32 cellular contexts compared by ENCODE assay signal in the genomic region with DNA sequence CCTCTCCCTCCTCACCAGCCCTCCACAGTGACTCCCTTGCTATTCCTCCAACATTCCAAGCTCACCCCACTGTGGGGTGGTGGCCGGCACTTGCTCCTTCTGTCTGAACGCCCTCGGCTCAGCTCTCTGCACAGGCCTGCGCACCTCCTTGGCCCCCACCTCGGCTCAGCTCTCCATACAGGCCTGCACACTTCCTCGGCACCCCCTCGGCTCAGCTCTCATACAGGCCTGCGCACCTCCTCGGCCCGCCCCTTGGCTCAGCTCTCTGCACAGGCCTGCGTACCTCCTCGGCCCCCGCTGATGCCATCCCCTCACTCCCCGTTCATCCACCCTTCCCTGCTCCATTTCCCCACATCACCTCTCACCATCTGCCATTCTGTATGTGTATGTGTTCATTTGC.
"Had no signal": no experiment of that assay in that cellular context is flagged by ENCODE, and none has a peak within 500 bp of the region (broad histone marks: within the 10 kb centered on the region; RNA-seq: fewer than 3 reads in every experiment).

No MANE protein-coding gene starts in this region.

- ATAC-seq: activated CD4-positive, alpha-beta T cell treated with anti-CD3 and anti-CD28 coated beads for 36 hours; activated CD8-positive, alpha-beta memory T cell treated with anti-CD3 and anti-CD28 coated beads, Interleukin-2, amount 10 ng/mL, durations not matched to agents 7 days and 5 days; activated CD8-positive, alpha-beta T cell treated with anti-CD3 and anti-CD28 coated beads, Interleukin-2, amount 10 ng/mL, durations not matched to agents 7 days and 5 days; body of pancreas; effector memory CD8-positive, alpha-beta T cell; gastroesophageal sphincter; T-helper 17 cell had no signal

- H3K9me3 ChIP-seq: body of pancreas, esophagus squamous epithelium, gastroesophageal sphincter had no signal

- DNase-seq: activated CD4-positive, alpha-beta memory T cell treated with anti-CD3 and anti-CD28 coated beads for 36 hours; activated CD4-positive, alpha-beta T cell treated with anti-CD3 and anti-CD28 coated beads for 36 hours; activated CD4-positive, alpha-beta T cell treated with anti-CD3 and anti-CD28 coated beads, Interleukin-2, amount 10 ng/mL, durations not matched to agents 24 days and 14 days; activated CD4-positive, CD25-positive, alpha-beta regulatory T cell; activated CD4-positive, CD25-positive, alpha-beta regulatory T cell treated with anti-CD3 and anti-CD28 coated beads, Interleukin-2, amount 50 U/mL, for 72 hours; activated CD8-positive, alpha-beta memory T cell treated with anti-CD3 and anti-CD28 coated beads, Interleukin-2, amount 10 ng/mL, durations not matched to agents 7 days and 5 days; activated CD8-positive, alpha-beta memory T cell treated with anti-CD3 and anti-CD28 coated beads, Interleukin-2, amount 50 U/mL, for 4 hours; activated CD8-positive, alpha-beta T cell treated with anti-CD3 and anti-CD28 coated beads, Interleukin-2, amount 10 ng/mL, durations not matched to agents 7 days and 5 days; activated effector memory CD4-positive, alpha-beta T cell treated with anti-CD3 and anti-CD28 coated beads, Interleukin-2, amount 50 U/mL, for 16 hours; activated naive CD4-positive, alpha-beta T cell treated with anti-CD3 and anti-CD28 coated beads for 36 hours; activated T-cell treated with anti-CD3 and anti-CD28 coated beads, Interleukin-2, amount 50 U/mL, for 1 hour; activated T-cell treated with anti-CD3 and anti-CD28 coated beads, Interleukin-2, amount 50 U/mL, for 48 hours; amniotic stem cell; anterior cingulate cortex; body of pancreas; caudate nucleus; cortex of kidney; dermis blood vessel endothelial cell; effector CD4-positive, alpha-beta T cell; effector memory CD8-positive, alpha-beta T cell; erythroblast; esophagus squamous epithelium; foreskin melanocyte; T-helper 1 cell; T-helper 17 cell; T1000; WERI-Rb-1 had no signal

- H3K27ac Mint-ChIP-seq: activated CD4-positive, alpha-beta memory T cell treated with anti-CD3 and anti-CD28 coated beads for 36 hours; activated CD4-positive, alpha-beta T cell treated with anti-CD3 and anti-CD28 coated beads for 36 hours; activated CD4-positive, alpha-beta T cell treated with anti-CD3 and anti-CD28 coated beads, Interleukin-2, amount 10 ng/mL, durations not matched to agents 24 days and 14 days; activated CD8-positive, alpha-beta memory T cell treated with anti-CD3 and anti-CD28 coated beads, Interleukin-2, amount 10 ng/mL, durations not matched to agents 7 days and 5 days; activated CD8-positive, alpha-beta T cell treated with anti-CD3 and anti-CD28 coated beads, Interleukin-2, amount 10 ng/mL, durations not matched to agents 7 days and 5 days; activated naive CD4-positive, alpha-beta T cell treated with anti-CD3 and anti-CD28 coated beads for 36 hours; activated naive CD4-positive, alpha-beta T cell treated with anti-CD3 and anti-CD28 coated beads, Interleukin-2, amount 50 U/mL, for 24 hours; activated T-helper 1 cell treated with anti-CD3 and anti-CD28 coated beads, Interleukin-12 subunit alpha, Interleukin-12 subunit beta, Interleukin-2, Interleukin-4 antibody, amounts not matched to agents 30 ng/mL and 10 ng/mL and 1 ng/mL, durations not matched to agents 14 hours and 24 hours and 36 hours; activated T-helper 2 cell treated with anti-CD3 and anti-CD28 coated beads, Interferon-gamma antibody, Interleukin-2, Interleukin-4, amounts not matched to agents 10 μg/mL and 5 μg/mL and 100 μg/mL, durations not matched to agents 14 hours and 24 hours and 36 hours; effector memory CD8-positive, alpha-beta T cell; T-helper 17 cell; T-helper 2 cell treated with Interferon-gamma antibody and Interleukin-4, amounts not matched to agents 5 μg/mL and 100 μg/mL, for 36 hours had no signal

- H3K4me1 ChIP-seq: body of pancreas, esophagus squamous epithelium had no signal

- H3K4me3 Mint-ChIP-seq: activated CD4-positive, alpha-beta memory T cell treated with anti-CD3 and anti-CD28 coated beads for 36 hours; activated CD4-positive, alpha-beta T cell treated with anti-CD3 and anti-CD28 coated beads for 36 hours; activated CD4-positive, alpha-beta T cell treated with anti-CD3 and anti-CD28 coated beads, Interleukin-2, amount 10 ng/mL, durations not matched to agents 24 days and 14 days; activated CD8-positive, alpha-beta memory T cell treated with anti-CD3 and anti-CD28 coated beads, Interleukin-2, amount 10 ng/mL, durations not matched to agents 7 days and 5 days; activated CD8-positive, alpha-beta T cell treated with anti-CD3 and anti-CD28 coated beads, Interleukin-2, amount 10 ng/mL, durations not matched to agents 7 days and 5 days; activated naive CD4-positive, alpha-beta T cell treated with anti-CD3 and anti-CD28 coated beads for 36 hours; activated naive CD4-positive, alpha-beta T cell treated with anti-CD3 and anti-CD28 coated beads, Interleukin-2, amount 50 U/mL, for 24 hours; activated T-helper 1 cell treated with anti-CD3 and anti-CD28 coated beads, Interleukin-12 subunit alpha, Interleukin-12 subunit beta, Interleukin-2, Interleukin-4 antibody, amounts not matched to agents 30 ng/mL and 10 ng/mL and 1 ng/mL, durations not matched to agents 14 hours and 24 hours and 36 hours; effector memory CD8-positive, alpha-beta T cell; T-helper 17 cell; T-helper 2 cell treated with Interferon-gamma antibody and Interleukin-4, amounts not matched to agents 5 μg/mL and 100 μg/mL, for 36 hours had no signal

- H3K27me3 ChIP-seq: body of pancreas, esophagus squamous epithelium, gastroesophageal sphincter had no signal

- H3K9me3 Mint-ChIP-seq: activated CD4-positive, alpha-beta memory T cell treated with anti-CD3 and anti-CD28 coated beads for 36 hours; activated CD4-positive, alpha-beta T cell treated with anti-CD3 and anti-CD28 coated beads, Interleukin-2, amount 10 ng/mL, durations not matched to agents 24 days and 14 days; activated naive CD4-positive, alpha-beta T cell treated with anti-CD3 and anti-CD28 coated beads for 36 hours; activated naive CD4-positive, alpha-beta T cell treated with anti-CD3 and anti-CD28 coated beads, Interleukin-2, amount 50 U/mL, for 24 hours; activated T-helper 1 cell treated with anti-CD3 and anti-CD28 coated beads, Interleukin-12 subunit alpha, Interleukin-12 subunit beta, Interleukin-2, Interleukin-4 antibody, amounts not matched to agents 30 ng/mL and 10 ng/mL and 1 ng/mL, durations not matched to agents 14 hours and 24 hours and 36 hours; activated T-helper 2 cell treated with anti-CD3 and anti-CD28 coated beads, Interferon-gamma antibody, Interleukin-2, Interleukin-4, amounts not matched to agents 10 μg/mL and 5 μg/mL and 100 μg/mL, durations not matched to agents 14 hours and 24 hours and 36 hours; effector memory CD8-positive, alpha-beta T cell; T-helper 2 cell treated with Interferon-gamma antibody and Interleukin-4, amounts not matched to agents 5 μg/mL and 100 μg/mL, for 36 hours had no signal

- H3K36me3 ChIP-seq: WERI-Rb-1 had no signal

- H3K4me3 ChIP-seq: body of pancreas, esophagus squamous epithelium, gastroesophageal sphincter had no signal

- H3K36me3 Mint-ChIP-seq: activated CD4-positive, alpha-beta memory T cell treated with anti-CD3 and anti-CD28 coated beads for 36 hours; activated CD8-positive, alpha-beta memory T cell treated with anti-CD3 and anti-CD28 coated beads, Interleukin-2, amount 10 ng/mL, durations not matched to agents 7 days and 5 days; activated naive CD4-positive, alpha-beta T cell treated with anti-CD3 and anti-CD28 coated beads, Interleukin-2, amount 50 U/mL, for 24 hours had no signal

- H3K27me3 Mint-ChIP-seq: activated CD4-positive, alpha-beta memory T cell treated with anti-CD3 and anti-CD28 coated beads for 36 hours; activated CD4-positive, alpha-beta T cell treated with anti-CD3 and anti-CD28 coated beads, Interleukin-2, amount 10 ng/mL, durations not matched to agents 24 days and 14 days; activated naive CD4-positive, alpha-beta T cell treated with anti-CD3 and anti-CD28 coated beads, Interleukin-2, amount 50 U/mL, for 24 hours had no signal

- H3K4me1 Mint-ChIP-seq: activated CD4-positive, alpha-beta T cell treated with anti-CD3 and anti-CD28 coated beads for 36 hours; activated CD4-positive, alpha-beta T cell treated with anti-CD3 and anti-CD28 coated beads, Interleukin-2, amount 10 ng/mL, durations not matched to agents 24 days and 14 days; activated CD8-positive, alpha-beta memory T cell treated with anti-CD3 and anti-CD28 coated beads, Interleukin-2, amount 10 ng/mL, durations not matched to agents 7 days and 5 days; activated naive CD4-positive, alpha-beta T cell treated with anti-CD3 and anti-CD28 coated beads, Interleukin-2, amount 50 U/mL, for 24 hours; T-helper 17 cell had no signal

- H3K27ac ChIP-seq: body of pancreas, esophagus squamous epithelium, gastroesophageal sphincter, WERI-Rb-1 had no signal
